In genomic region chr19:4971816-4972495, GRCh38 we compare ENCODE assay signal across 11 cellular contexts. TPM values are rescaled to one million over a fixed set of nuclear protein-coding genes. Genes with fewer than 3 reads are reported as not detected.
A peak's percentile ranks its signal among the peaks of the same experiment; 100 is the strongest.
DNase-seq lines count a peak whose midpoint lies in the region; ATAC-seq, FAIRE-seq and TF ChIP-seq lines count a peak whose summit lies in the region.
"Had no signal": no experiment of that assay in that cellular context is flagged by ENCODE, and none has a peak within 500 bp of the region (broad histone marks: within the 10 kb centered on the region; RNA-seq: fewer than 3 reads in every experiment).

No MANE protein-coding gene starts in this region.

- CTCF ChIA-PET in AG04450 (lab: Charles Lee): interaction anchor here (0.9 to 1.2 kb wide), 4 partner anchors 59 to 162 kb away, joined by 3 to 5 read pairs (median 4); no protein-coding TSS in a partner anchor
- CTCF ChIA-PET in MCF 10A (lab: Yijun Ruan, JAX): interaction anchor here (0.6 to 1.6 kb wide), 5 partner anchors 59 to 717 kb away, joined by 3 to 5 read pairs (median 5); no protein-coding TSS in a partner anchor

- FAIRE-seq in H54 (lab: Jason Lieb, UNC): no peak

- peaks cover 48% of the 10 kb centered on the region for H3K4me1 Mint-ChIP-seq in MCF 10A (ENCODE audit: insufficient read depth, unreplicated experiment)
- H3K4me1 Mint-ChIP-seq in naive thymus-derived CD8-positive, alpha-beta T cell: peaks cover 25 to 54% (median 51%) of the 10 kb centered on the region in 4 donors

- no peaks in the 10 kb centered on the region; the same call in 1 of the 2 replicates for H3K9me3 ChIP-seq in AG04450 (ENCODE audit: control insufficient read depth, insufficient read depth, low read length)

- POLR2A ChIA-PET in AG04450 (lab: Yijun Ruan, JAX) (interaction anchor here (0.6 to 1.7 kb wide), 3 partner anchors 13 to 59 kb away, joined by 3 to 4 read pairs (median 3); no protein-coding TSS in a partner anchor), MCF 10A (lab: Yijun Ruan, JAX) (interaction anchor here (0.5 to 7.3 kb wide), 9 partner anchors 59 to 465 kb away, joined by 3 to 85 read pairs (median 5); partner anchors contain the start of gene PLIN3)
- POLR2A ChIA-PET in naive thymus-derived CD8-positive, alpha-beta T cell (lab: Charles Lee): interaction anchor here (0.6 kb wide), 2 partner anchors 15 to 147 kb away, joined by 3 read pairs; no protein-coding TSS in a partner anchor

- no peak for TF ChIP-seq POLR2A in H54 (IDR thresholded peaks at IDR 0.05; ENCODE audit: low read depth, low read length)

- no peaks in the 10 kb centered on the region for H3K9me3 Mint-ChIP-seq in MCF 10A (ENCODE audit: unreplicated experiment)
- no peaks in the 10 kb centered on the region for H3K9me3 Mint-ChIP-seq in naive thymus-derived CD8-positive, alpha-beta T cell

- H3K4me3 ChIP-seq in AG04450 (ENCODE audit: low read depth, low read length) (peak overlapping the region; percentile 84; the same call in 1 of the 2 replicates), HFF-Myc (replicated peaks; ENCODE audit: low read depth, low read length) (peak overlapping the region; percentile 79)
- H3K4me3 ChIP-seq: lung had no signal

- peaks cover 41% of the 10 kb centered on the region for H3K36me3 Mint-ChIP-seq in MCF 10A (ENCODE audit: insufficient read depth, unreplicated experiment)
- H3K36me3 Mint-ChIP-seq in naive thymus-derived CD8-positive, alpha-beta T cell: peaks cover 0 to 14% (median 0%) of the 10 kb centered on the region in 3 donors

- TF ChIP-seq CTCF in AG04450 (IDR thresholded peaks at IDR 0.05; ENCODE audit: low read depth, low read length): no peak
- no peak for TF ChIP-seq CTCF in HFF-Myc (IDR thresholded peaks at IDR 0.05; ENCODE audit: low read depth, low read length, missing control alignments)
- TF ChIP-seq CTCF in MCF 10A (IDR thresholded peaks at IDR 0.05; ENCODE audit: unreplicated experiment): no peak

- intact Hi-C loops in MCF 10A (cut with micrococcal nuclease): loop anchor here (2.0 to 5.0 kb wide), 2 partner anchors 57 to 60 kb away; no protein-coding TSS in a partner anchor

- no peak overlapping the region for H3K27ac ChIP-seq in AG04450 (ENCODE audit: low read depth, low read length)

- peak overlapping the region; percentile 93 for H3K27ac Mint-ChIP-seq in MCF 10A (ENCODE audit: low read depth, unreplicated experiment)
- H3K27ac Mint-ChIP-seq in naive thymus-derived CD8-positive, alpha-beta T cell: peak overlapping the region in 5 of 10 donors; percentile 5 to 93 (median 37)
- H3K27ac Mint-ChIP-seq: activated CD8-positive, alpha-beta memory T cell treated with anti-CD3 and anti-CD28 coated beads, Interleukin-2, amount 10 ng/mL, durations not matched to agents 7 days and 5 days had no signal

- H3K27me3 ChIP-seq in AG04450 (ENCODE audit: control insufficient read depth, insufficient read depth, low read length): no peaks in the 10 kb centered on the region

- no peak for ATAC-seq in naive thymus-derived CD8-positive, alpha-beta T cell
- no peak for ATAC-seq in HG03469 (IDR thresholded peaks at IDR 0.05; ENCODE audit: unreplicated experiment)
- ATAC-seq in HG02798 (IDR thresholded peaks at IDR 0.05; ENCODE audit: poor library complexity, unreplicated experiment): no peak
- ATAC-seq: activated CD8-positive, alpha-beta memory T cell treated with anti-CD3 and anti-CD28 coated beads, Interleukin-2, amount 10 ng/mL, durations not matched to agents 7 days and 5 days had no signal

- DNase-seq in AG04450 (ENCODE audit: low read depth, low spot score) (no peak), HFF-Myc (ENCODE audit: extremely low read depth, low read depth) (no peak), MCF 10A (ENCODE audit: unreplicated experiment) (no peak), H54 (ENCODE audit: insufficient read length, low spot score) (no peak), GOT3 (lab: John Stamatoyannopoulos, UW) (no peak)
- DNase-seq in naive thymus-derived CD8-positive, alpha-beta T cell: no peak
- DNase-seq: activated CD8-positive, alpha-beta memory T cell treated with anti-CD3 and anti-CD28 coated beads, Interleukin-2, amount 10 ng/mL, durations not matched to agents 7 days and 5 days; NCI-H1092 treated with DMSO at 0.1 percent for 48 hours had no signal

- BruUV-seq in MCF 10A (replicated peaks; lab: Mats Ljungman, UMichigan): no TSS peak

- no peaks in the 10 kb centered on the region for H3K27me3 Mint-ChIP-seq in MCF 10A (ENCODE audit: insufficient read depth, unreplicated experiment)
- no peaks in the 10 kb centered on the region for H3K27me3 Mint-ChIP-seq in naive thymus-derived CD8-positive, alpha-beta T cell
- H3K27me3 Mint-ChIP-seq: activated CD8-positive, alpha-beta memory T cell treated with anti-CD3 and anti-CD28 coated beads, Interleukin-2, amount 10 ng/mL, durations not matched to agents 7 days and 5 days had no signal

- H3K4me3 Mint-ChIP-seq in MCF 10A (ENCODE audit: unreplicated experiment): peak overlapping the region; percentile 83
- peak overlapping the region in 9 of 10 donors; percentile 36 to 97 (median 83) for H3K4me3 Mint-ChIP-seq in naive thymus-derived CD8-positive, alpha-beta T cell

RNA-seq across cellular contexts. Expression of gene KDM4B, which starts 3.0 kb away (rescaled TPM):
- polyA plus RNA-seq in AG04450 (2011; rRNA removed): 7.7 and 10.6 TPM in 2 replicates
- polyA minus RNA-seq in AG04450 (2011; rRNA and poly(A)+ RNA removed): 30.3 and 31.2 TPM in 2 replicates
- total RNA-seq in MCF 10A (2022): 34.4 and 36.3 TPM in 2 replicates
- total RNA-seq in naive thymus-derived CD8-positive, alpha-beta T cell: 10 to 100 TPM; 44.0 to 50.1 TPM
- polyA plus RNA-seq in naive thymus-derived CD8-positive, alpha-beta T cell: 10 to 100 TPM; 14.3 to 18.7 (median 14.7) TPM
